In genomic region chr4:107618656-107619055, GRCh38 we compare ENCODE assay signal across 19 cellular contexts.
"Had no signal": no experiment of that assay in that cellular context is flagged by ENCODE, and none has a peak within 500 bp of the region (broad histone marks: within the 10 kb centered on the region; RNA-seq: fewer than 3 reads in every experiment).

No MANE protein-coding gene starts in this region.

- H3K4me3 Mint-ChIP-seq: activated CD8-positive, alpha-beta T cell treated with anti-CD3 and anti-CD28 coated beads, Interleukin-2, amount 10 ng/mL, durations not matched to agents 7 days and 5 days; activated naive CD8-positive, alpha-beta T cell treated with anti-CD3 and anti-CD28 coated beads, Interleukin-2, amount 50 U/mL, for 24 hours; brain; nephron had no signal

- H3K9me3 ChIP-seq: right lobe of liver, testis had no signal

- H3K27me3 Mint-ChIP-seq: activated naive CD8-positive, alpha-beta T cell treated with anti-CD3 and anti-CD28 coated beads, Interleukin-2, amount 50 U/mL, for 24 hours; brain had no signal

- H3K4me1 ChIP-seq: psoas muscle, right lobe of liver, testis had no signal

- H3K27ac Mint-ChIP-seq: activated CD8-positive, alpha-beta T cell treated with anti-CD3 and anti-CD28 coated beads, Interleukin-2, amount 10 ng/mL, durations not matched to agents 7 days and 5 days; activated naive CD8-positive, alpha-beta T cell treated with anti-CD3 and anti-CD28 coated beads, Interleukin-2, amount 50 U/mL, for 24 hours had no signal

- ATAC-seq: activated CD8-positive, alpha-beta T cell treated with anti-CD3 and anti-CD28 coated beads, Interleukin-2, amount 10 ng/mL, durations not matched to agents 7 days and 5 days; activated naive CD8-positive, alpha-beta T cell treated with anti-CD3 and anti-CD28 coated beads, Interleukin-2, amount 50 U/mL, for 24 hours; mucosa of descending colon; right lobe of liver; stimulated activated naive CD8-positive, alpha-beta T cell treated with anti-CD3 and anti-CD28 coated beads, Interleukin-15, Interleukin-2, amounts not matched to agents 100 U/mL and 50 U/mL, for 24 hours had no signal

- H3K27me3 ChIP-seq: dorsolateral prefrontal cortex, right lobe of liver, testis had no signal

- H3K27ac ChIP-seq: dorsolateral prefrontal cortex, psoas muscle, right lobe of liver, testis, WERI-Rb-1 had no signal

- DNase-seq: activated CD4-positive, alpha-beta T cell treated with anti-CD3 and anti-CD28 coated beads for 4 hours; activated CD8-positive, alpha-beta memory T cell treated with anti-CD3 and anti-CD28 coated beads, Interleukin-2, amount 50 U/mL, for 48 hours; activated CD8-positive, alpha-beta T cell treated with anti-CD3 and anti-CD28 coated beads, Interleukin-2, amount 10 ng/mL, durations not matched to agents 7 days and 5 days; activated naive CD4-positive, alpha-beta T cell; activated naive CD8-positive, alpha-beta T cell treated with anti-CD3 and anti-CD28 coated beads, Interleukin-2, amount 50 U/mL, for 24 hours; dorsolateral prefrontal cortex; left cardiac atrium; mucosa of descending colon; occipital lobe; right lobe of liver; stimulated activated CD4-positive, alpha-beta T cell treated with anti-CD3 and anti-CD28 coated beads, Interleukin-4, amount 100 ng/mL, for 1 hour; stimulated activated CD8-positive, alpha-beta memory T cell treated with anti-CD3 and anti-CD28 coated beads, Interleukin-4, amount 100 ng/mL, for 48 hours; stimulated activated naive CD8-positive, alpha-beta T cell treated with anti-CD3 and anti-CD28 coated beads, Interleukin-15, Interleukin-2, amounts not matched to agents 100 U/mL and 50 U/mL, for 24 hours; testis; WERI-Rb-1 had no signal

- H3K36me3 ChIP-seq: right lobe of liver had no signal

- H3K4me1 Mint-ChIP-seq: activated naive CD8-positive, alpha-beta T cell treated with anti-CD3 and anti-CD28 coated beads, Interleukin-2, amount 50 U/mL, for 24 hours had no signal

- H3K4me3 ChIP-seq: dorsolateral prefrontal cortex, lung, mucosa of descending colon, psoas muscle, right lobe of liver, testis had no signal
